In the genomic region with DNA sequence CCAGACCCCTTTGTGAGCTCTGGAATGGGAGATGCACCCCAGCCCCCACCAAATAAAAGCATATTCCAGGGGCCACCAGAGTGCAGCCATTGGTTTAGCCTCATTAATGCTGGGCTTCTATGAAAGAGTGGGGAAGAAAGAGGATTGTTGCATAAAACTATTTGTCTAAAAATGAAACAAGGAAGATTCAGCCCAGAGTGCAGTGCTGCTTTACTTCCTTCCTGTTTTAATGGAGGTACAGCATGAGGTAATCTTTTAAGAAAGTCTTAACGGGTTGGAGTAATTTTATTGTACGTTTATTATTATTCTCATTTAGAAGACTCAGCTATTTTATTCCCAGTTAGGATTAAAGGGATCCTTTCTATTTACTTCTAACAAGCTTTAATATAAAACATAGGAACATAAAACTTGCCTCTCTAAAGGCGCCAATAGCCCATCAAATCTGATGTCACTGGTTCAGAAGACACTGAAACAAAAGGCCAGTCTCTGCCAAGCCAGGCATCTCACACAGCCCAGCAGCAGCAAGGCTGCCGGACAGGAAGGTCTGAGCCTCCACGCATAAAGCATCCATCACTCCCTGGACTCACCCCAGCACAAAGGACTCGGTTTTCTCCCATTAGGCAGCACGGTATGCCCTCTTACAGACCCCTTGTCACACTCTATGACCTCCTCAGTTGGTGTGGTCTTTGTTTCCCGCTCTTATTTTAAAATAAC, we compare ENCODE assay signal across 15 cellular contexts.
DNase-seq lines count a peak whose midpoint lies in the region; ATAC-seq, FAIRE-seq and TF ChIP-seq lines count a peak whose summit lies in the region.
"Had no signal": no experiment of that assay in that cellular context is flagged by ENCODE, and none has a peak within 500 bp of the region (broad histone marks: within the 10 kb centered on the region; RNA-seq: fewer than 3 reads in every experiment).

No MANE protein-coding gene starts in this region.

- H3K36me3 ChIP-seq in MG63, result no peaks in the 10 kb centered on the region
- H3K36me3 ChIP-seq: SJSA1 had no signal

- H3K27me3 ChIP-seq in right cardiac atrium (ENCODE audit: control insufficient read depth, insufficient read depth) (no peaks in the 10 kb centered on the region), MG63 (no peaks in the 10 kb centered on the region)
- H3K27me3 ChIP-seq: SJSA1 had no signal

- no peaks in the 10 kb centered on the region for H3K36me3 Mint-ChIP-seq in nephron progenitor cell (ENCODE audit: low read depth)
- H3K36me3 Mint-ChIP-seq: activated CD8-positive, alpha-beta memory T cell treated with anti-CD3 and anti-CD28 coated beads, Interleukin-2, amount 10 ng/mL, durations not matched to agents 7 days and 5 days had no signal

- H3K4me3 Mint-ChIP-seq in nephron progenitor cell, result no peak overlapping the region
- H3K4me3 Mint-ChIP-seq: activated CD8-positive, alpha-beta memory T cell treated with anti-CD3 and anti-CD28 coated beads, Interleukin-2, amount 10 ng/mL, durations not matched to agents 7 days and 5 days had no signal

- WGBS in right cardiac atrium, result 41% methylated on average over 8 of the region's 8 CpGs

- TF ChIP-seq CTCF in nephron progenitor cell (IDR thresholded peaks at IDR 0.05), result no peak

- no peak for FAIRE-seq in GM19239 (lab: Jason Lieb, UNC)
- FAIRE-seq: A204.1 had no signal

- peak overlapping the region; percentile 87 for H3K27ac Mint-ChIP-seq in nephron progenitor cell
- H3K27ac Mint-ChIP-seq: activated CD8-positive, alpha-beta memory T cell treated with anti-CD3 and anti-CD28 coated beads, Interleukin-2, amount 10 ng/mL, durations not matched to agents 7 days and 5 days had no signal

- H3K27ac ChIP-seq in right cardiac atrium (ENCODE audit: low read length) (no peak overlapping the region), caudate nucleus (ENCODE audit: low read depth, low read length) (no peak overlapping the region)
- H3K27ac ChIP-seq: epithelial cell of prostate, SJSA1 had no signal

- H3K9me3 ChIP-seq in right cardiac atrium (ENCODE audit: control insufficient read depth, low read length) (no peaks in the 10 kb centered on the region), MG63 (no peaks in the 10 kb centered on the region)
- H3K9me3 ChIP-seq: SJSA1 had no signal

- peaks cover 9% of the 10 kb centered on the region for H3K4me1 ChIP-seq in right cardiac atrium (ENCODE audit: control insufficient read depth, insufficient read depth, low read length)
- H3K4me1 ChIP-seq: SJSA1 had no signal

- ATAC-seq in right cardiac atrium, result peak; percentile 29 to 40
- no peak for ATAC-seq in Right ventricle myocardium inferior
- ATAC-seq in HG03095 (IDR thresholded peaks at IDR 0.05; ENCODE audit: unreplicated experiment), result no peak
- ATAC-seq: activated CD8-positive, alpha-beta memory T cell treated with anti-CD3 and anti-CD28 coated beads, Interleukin-2, amount 10 ng/mL, durations not matched to agents 7 days and 5 days; left ventricle myocardium superior had no signal

- intact Hi-C loops in right cardiac atrium (cut with DNase I), result no loop called here
- intact Hi-C loops in Right ventricle myocardium inferior (cut with DNase I), result no loop called here

- H3K4me3 ChIP-seq in right cardiac atrium (ENCODE audit: low read length) (no peak overlapping the region), MG63 (no peak overlapping the region)
- H3K4me3 ChIP-seq: SJSA1 had no signal

- DNase-seq in right cardiac atrium (peak in 1 of 3 donors; percentile 50), Right ventricle myocardium inferior (ENCODE audit: missing footprints) (no peak), caudate nucleus (lab: John Stamatoyannopoulos, UW) (peak in 35 of 61 donors; percentile 5 to 65 (median 26)), nephron progenitor cell (peak; percentile 29), NCI-H1092 treated with DMSO at 0.1 percent for 48 hours (lab: John Stamatoyannopoulos, UW) (no peak), GM19239 (ENCODE audit: insufficient read length, low spot score) (no peak), MG63 (no peak)
- DNase-seq: activated CD8-positive, alpha-beta memory T cell treated with anti-CD3 and anti-CD28 coated beads, Interleukin-2, amount 10 ng/mL, durations not matched to agents 7 days and 5 days; activated naive CD4-positive, alpha-beta T cell treated with Interleukin-2 at 50 U/mL for 16 hours; left ventricle myocardium superior; NCI-H2029 had no signal

- no peaks in the 10 kb centered on the region for H3K9me3 Mint-ChIP-seq in nephron progenitor cell

- peaks cover 57% of the 10 kb centered on the region for H3K4me1 Mint-ChIP-seq in nephron progenitor cell
- H3K4me1 Mint-ChIP-seq: activated CD8-positive, alpha-beta memory T cell treated with anti-CD3 and anti-CD28 coated beads, Interleukin-2, amount 10 ng/mL, durations not matched to agents 7 days and 5 days had no signal

- H3K27me3 Mint-ChIP-seq in nephron progenitor cell (ENCODE audit: low read depth, poor library complexity), result peaks cover 9% of the 10 kb centered on the region
- H3K27me3 Mint-ChIP-seq: activated CD8-positive, alpha-beta memory T cell treated with anti-CD3 and anti-CD28 coated beads, Interleukin-2, amount 10 ng/mL, durations not matched to agents 7 days and 5 days had no signal

Comparison
In these comparisons a context has a peak if more than half of its experiments do, and no peak if none do; other contexts are left out.
1. ATAC-seq: peak in right cardiac atrium (2 of 2); none in Right ventricle myocardium inferior (single experiment) and HG03095 (single experiment).
2. DNase-seq: peak in caudate nucleus (35 of 61) and nephron progenitor cell (single experiment); none in Right ventricle myocardium inferior (single experiment), NCI-H1092 treated with DMSO at 0.1 percent for 48 hours (single experiment), GM19239 (single experiment) and MG63 (single experiment).